In genomic region chr16:3836641-3837040, GRCh38 we compare ENCODE assay signal across 16 cellular contexts.
"Had no signal": no experiment of that assay in that cellular context is flagged by ENCODE, and none has a peak within 500 bp of the region (broad histone marks: within the 10 kb centered on the region; RNA-seq: fewer than 3 reads in every experiment).

No MANE protein-coding gene starts in this region.

- H3K27ac ChIP-seq: foreskin keratinocyte, heart left ventricle, left lung, lower lobe of right lung, right atrium auricular region, upper lobe of left lung, uterus had no signal

- H3K36me3 ChIP-seq: left lung, lower lobe of right lung, right atrium auricular region, uterus had no signal

- H3K9me3 ChIP-seq: uterus had no signal

- H3K27me3 ChIP-seq: foreskin keratinocyte, heart left ventricle, left lung, right atrium auricular region, upper lobe of left lung, uterus had no signal

- H3K4me3 ChIP-seq: heart left ventricle, left lung, lower lobe of right lung, right atrium auricular region, upper lobe of left lung, uterus had no signal

- ATAC-seq: esophagus mucosa, foreskin keratinocyte, left lung, lower lobe of right lung had no signal

- DNase-seq: effector memory CD4-positive, alpha-beta T cell; foreskin keratinocyte; heart left ventricle; hippocampal formation; kidney glomerular epithelial cell; left lung; lower lobe of right lung; naive B cell; nephron progenitor cell; small intestine; stimulated activated CD4-positive, alpha-beta T cell treated with anti-CD3 and anti-CD28 coated beads, Interleukin-12 subunit alpha, Interleukin-12 subunit beta, amount 100 ng/mL, for 4 hours; stimulated activated naive CD4-positive, alpha-beta T cell; upper lobe of left lung; uterus had no signal
